In the genomic region with DNA sequence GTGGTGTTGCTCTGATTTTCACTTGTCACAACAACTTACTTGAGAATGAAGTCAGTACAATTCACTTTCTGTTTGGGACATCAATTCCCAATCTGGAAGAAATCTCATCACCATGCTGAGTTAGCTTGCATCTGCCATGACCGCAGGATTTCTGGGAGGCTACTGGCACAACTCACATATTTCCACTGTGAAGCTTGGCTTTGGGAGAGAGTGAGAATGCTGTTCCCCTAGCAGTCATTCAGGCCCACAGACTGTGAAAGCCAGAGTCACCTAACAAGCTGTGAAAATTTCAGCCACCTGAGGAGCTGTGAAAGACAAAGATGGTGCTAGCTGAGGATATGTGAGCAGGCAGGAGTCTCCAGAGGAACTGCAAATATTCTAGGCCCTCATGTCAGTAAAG, we compare ENCODE assay signal across 23 cellular contexts.
"Had no signal": no experiment of that assay in that cellular context is flagged by ENCODE, and none has a peak within 500 bp of the region (broad histone marks: within the 10 kb centered on the region; RNA-seq: fewer than 3 reads in every experiment).

No MANE protein-coding gene starts in this region.

- ATAC-seq: effector memory CD8-positive, alpha-beta T cell; esophagus mucosa; foreskin keratinocyte; heart right ventricle; left lung; lower lobe of right lung; right lobe of liver; stimulated activated naive B cell treated with anti-CD40 and anti-IgM and Interleukin-4, amounts not matched to agents 10 μg/mL and 1 μg/mL and 100 μg/mL, for 72 hours; upper lobe of right lung had no signal

- DNase-seq: activated CD4-positive, alpha-beta memory T cell treated with anti-CD3 and anti-CD28 coated beads, Interleukin-2, amount 10 ng/mL, durations not matched to agents 7 days and 5 days; activated CD4-positive, alpha-beta T cell treated with anti-CD3 and anti-CD28 coated beads for 1 hour; activated CD4-positive, alpha-beta T cell treated with anti-CD3 and anti-CD28 coated beads, Interleukin-2, amount 10 ng/mL, durations not matched to agents 7 days and 5 days; activated CD8-positive, alpha-beta memory T cell treated with anti-CD3 and anti-CD28 coated beads, Interleukin-2, amount 50 U/mL, for 48 hours; activated gamma-delta T cell; activated naive CD4-positive, alpha-beta T cell treated with anti-CD3 and anti-CD28 coated beads, Interleukin-2, amount 10 ng/mL, durations not matched to agents 7 days and 5 days; activated naive CD8-positive, alpha-beta T cell treated with anti-CD3 and anti-CD28 coated beads, Interleukin-2, amount 10 ng/mL, durations not matched to agents 7 days and 5 days; activated T-cell treated with anti-CD3 and anti-CD28 coated beads, Interleukin-2, amount 50 U/mL, for 24 hours; effector memory CD8-positive, alpha-beta T cell; foreskin keratinocyte; heart right ventricle; kidney glomerular epithelial cell; left lung; lower lobe of right lung; mesenchymal stem cell; right lobe of liver; small intestine; stimulated activated naive B cell treated with anti-CD40 and anti-IgM and Interleukin-4, amounts not matched to agents 10 μg/mL and 1 μg/mL and 100 μg/mL, for 72 hours; stomach; T1000; upper lobe of right lung; WERI-Rb-1 had no signal
